19 cellular contexts compared by ENCODE assay signal in the genomic region with DNA sequence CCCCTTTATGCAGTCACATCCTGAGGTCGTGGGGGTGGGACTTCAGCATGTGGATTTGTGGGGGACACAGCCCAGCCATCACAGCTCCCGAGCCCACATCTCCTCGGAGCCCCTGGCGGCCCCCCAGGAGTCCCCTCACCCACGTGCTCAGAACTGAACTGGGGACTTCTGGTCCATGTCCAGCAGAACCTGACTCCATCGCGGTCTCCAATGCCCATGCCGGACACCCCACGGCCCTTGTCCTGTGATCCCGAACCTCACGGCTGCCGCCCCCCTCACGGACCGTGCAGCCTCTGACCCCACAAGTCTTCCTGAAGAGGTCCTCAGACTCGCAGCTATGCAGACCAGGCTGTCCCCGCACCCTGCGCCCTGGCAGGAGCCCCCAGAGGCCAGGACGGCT. TPM values are rescaled to one million over a fixed set of nuclear protein-coding genes. Genes with fewer than 3 reads are reported as not detected.
DNase-seq lines count a peak whose midpoint lies in the region; ATAC-seq, FAIRE-seq and TF ChIP-seq lines count a peak whose summit lies in the region.
"Had no signal": no experiment of that assay in that cellular context is flagged by ENCODE, and none has a peak within 500 bp of the region (broad histone marks: within the 10 kb centered on the region; RNA-seq: fewer than 3 reads in every experiment).

No MANE protein-coding gene starts in this region.

- peak overlapping the region; percentile 80 for H3K18ac ChIP-seq in neuronal stem cell (ENCODE audit: low read length)

- peaks cover 32% of the 10 kb centered on the region for H3K36me3 Mint-ChIP-seq in Calu3 (ENCODE audit: insufficient read depth, unreplicated experiment)
- no peaks in the 10 kb centered on the region for H3K36me3 Mint-ChIP-seq in activated naive CD8-positive, alpha-beta T cell treated with anti-CD3 and anti-CD28 coated beads, Interleukin-2, amount 50 U/mL, for 24 hours (ENCODE audit: low read depth)

- H2BK15ac ChIP-seq in neuronal stem cell (ENCODE audit: low read length), result peak overlapping the region; percentile 67

- peak overlapping the region; percentile 94 for H2BK12ac ChIP-seq in neuronal stem cell (ENCODE audit: low read length)

- H3K23ac ChIP-seq in neuronal stem cell (ENCODE audit: low read depth, low read length, poor library complexity), result no peak overlapping the region

- H3K4me1 Mint-ChIP-seq in Calu3 (ENCODE audit: low read depth, unreplicated experiment), result peaks cover 16% of the 10 kb centered on the region
- peaks cover 34% of the 10 kb centered on the region for H3K4me1 Mint-ChIP-seq in activated naive CD8-positive, alpha-beta T cell treated with anti-CD3 and anti-CD28 coated beads, Interleukin-2, amount 50 U/mL, for 24 hours

- no peak overlapping the region for H3K27ac ChIP-seq in right atrium auricular region
- H3K27ac ChIP-seq in neuronal stem cell (replicated peaks; ENCODE audit: low read length), result no peak overlapping the region
- H3K27ac ChIP-seq: brain microvascular endothelial cell, coronary artery, left lung, neutrophil had no signal

- peaks cover 71% of the 10 kb centered on the region for H3K27me3 Mint-ChIP-seq in Calu3 (ENCODE audit: unreplicated experiment)
- H3K27me3 Mint-ChIP-seq in activated naive CD8-positive, alpha-beta T cell treated with anti-CD3 and anti-CD28 coated beads, Interleukin-2, amount 50 U/mL, for 24 hours, result no peaks in the 10 kb centered on the region

- no CpG with 5 or more reads among the region's 18 CpGs for WGBS in neuronal stem cell (ENCODE audit: extremely low coverage in 2 of 2, insufficient read length in 2 of 2, insufficient replicate concordance in 1 of 2), 2 donors

- no peak for TF ChIP-seq POLR2A in GM12892 (IDR thresholded peaks at IDR 0.05; ENCODE audit: low read depth, low read length)

- H3K9me3 ChIP-seq in right atrium auricular region (no peaks in the 10 kb centered on the region), neuronal stem cell (replicated peaks in 1 of 2; ENCODE audit: control insufficient read depth in 2 of 2, insufficient read depth in 1 of 2, low read depth in 1 of 2, low read length in 2 of 2) (peaks cover 9 to 10% of the 10 kb centered on the region in 2 donors)
- H3K9me3 ChIP-seq: left lung, neutrophil had no signal

- FAIRE-seq in GM12892 (lab: Jason Lieb, UNC), result no peak
- FAIRE-seq: D721Med had no signal

- H2AK5ac ChIP-seq in neuronal stem cell (ENCODE audit: low read depth, low read length), result peak overlapping the region; percentile 52

- no peak overlapping the region for H3K4me3 Mint-ChIP-seq in Calu3 (ENCODE audit: low read depth, unreplicated experiment)
- H3K4me3 Mint-ChIP-seq in activated naive CD8-positive, alpha-beta T cell treated with anti-CD3 and anti-CD28 coated beads, Interleukin-2, amount 50 U/mL, for 24 hours, result peak overlapping the region; percentile 2

- H3K4me3 ChIP-seq in right atrium auricular region (no peak overlapping the region), neuronal stem cell (ENCODE audit: low read length in 2 of 2) (no peak overlapping the region)
- H3K4me3 ChIP-seq: coronary artery, left lung had no signal

- H3K4me1 ChIP-seq in right atrium auricular region (no peaks in the 10 kb centered on the region), neuronal stem cell (ENCODE audit: control insufficient read depth in 2 of 2, insufficient read depth in 1 of 2, low read depth in 1 of 2, low read length in 2 of 2) (no peaks in the 10 kb centered on the region)

- BruUV-seq in Calu3 (replicated peaks; lab: Mats Ljungman, UMichigan), result no TSS peak

- TF ChIP-seq CTCF in right atrium auricular region (IDR thresholded peaks at IDR 0.05) (no peak), Calu3 (IDR thresholded peaks at IDR 0.05; ENCODE audit: unreplicated experiment) (no peak)

- peak; percentile 58 for DNase-seq in Right ventricle myocardium inferior (ENCODE audit: missing footprints)
- no peak for DNase-seq in right atrium auricular region (ENCODE audit: low spot score)
- no peak for DNase-seq in Calu3
- DNase-seq in activated naive CD8-positive, alpha-beta T cell treated with anti-CD3 and anti-CD28 coated beads, Interleukin-2, amount 50 U/mL, for 24 hours, result no peak
- no peak for DNase-seq in neuronal stem cell (ENCODE audit: low spot score)
- no peak for DNase-seq in AG20443 (ENCODE audit: low spot score)
- DNase-seq in GM12892 (ENCODE audit: insufficient read length), result no peak
- DNase-seq: activated CD8-positive, alpha-beta memory T cell treated with anti-CD3 and anti-CD28 coated beads, Interleukin-2, amount 50 U/mL, for 48 hours; brain microvascular endothelial cell; head of caudate nucleus; NCI-H1105 treated with DMSO at 0.1 percent for 48 hours; NCI-H510A; NK-92 treated with Interleukin-12 subunit alpha and Interleukin-12 subunit beta, amount 100 ng/mL, for 24 hours; stimulated activated CD4-positive, alpha-beta T cell treated with anti-CD3 and anti-CD28 coated beads, Interleukin-4, amount 100 ng/mL, for 4 hours had no signal

- peak overlapping the region; percentile 21 for H3K9ac ChIP-seq in neuronal stem cell (ENCODE audit: low read depth, low read length, poor library complexity)

- no peaks in the 10 kb centered on the region for H3K79me1 ChIP-seq in neuronal stem cell (ENCODE audit: low read depth, low read length)

- no peak overlapping the region for H3K4me2 ChIP-seq in neuronal stem cell (ENCODE audit: insufficient read depth, low read length, poor library complexity, severe bottlenecking)

- H3K36me3 ChIP-seq in right atrium auricular region, result no peaks in the 10 kb centered on the region
- no peaks in the 10 kb centered on the region for H3K36me3 ChIP-seq in neuronal stem cell (replicated peaks in 1 of 2; ENCODE audit: control insufficient read depth in 2 of 2, insufficient read depth in 2 of 2, low read length in 2 of 2)
- H3K36me3 ChIP-seq: brain microvascular endothelial cell, left lung, neutrophil had no signal

- H2BK5ac ChIP-seq in neuronal stem cell (ENCODE audit: low read length), result peak overlapping the region; percentile 87

- H3K4ac ChIP-seq in neuronal stem cell (ENCODE audit: low read length), result no peak overlapping the region

- no peak overlapping the region for H4K91ac ChIP-seq in neuronal stem cell (ENCODE audit: low read depth, low read length, poor library complexity)

- peaks cover 3% of the 10 kb centered on the region for H3K9me3 Mint-ChIP-seq in Calu3 (ENCODE audit: low read depth, unreplicated experiment)
- no peaks in the 10 kb centered on the region for H3K9me3 Mint-ChIP-seq in activated naive CD8-positive, alpha-beta T cell treated with anti-CD3 and anti-CD28 coated beads, Interleukin-2, amount 50 U/mL, for 24 hours

- ATAC-seq in Right ventricle myocardium inferior (no peak), HG03095 (IDR thresholded peaks at IDR 0.05; ENCODE audit: unreplicated experiment) (no peak)
- ATAC-seq in activated naive CD8-positive, alpha-beta T cell treated with anti-CD3 and anti-CD28 coated beads, Interleukin-2, amount 50 U/mL, for 24 hours, result no peak

- intact Hi-C loops in Right ventricle myocardium inferior (cut with DNase I) (no loop called here), Calu3 (cut with micrococcal nuclease; ENCODE audit: unreplicated experiment) (no loop called here)

- H2AFZ ChIP-seq in neuronal stem cell (ENCODE audit: low read length), result no peak overlapping the region

- CTCF ChIA-PET in Calu3 (lab: Charles Lee), result no interaction called here

- peak overlapping the region; percentile 82 for H3K14ac ChIP-seq in neuronal stem cell (ENCODE audit: low read length)

- no peak overlapping the region for H2BK120ac ChIP-seq in neuronal stem cell (ENCODE audit: low read depth, low read length)

- H3K27me3 ChIP-seq in right atrium auricular region (no peaks in the 10 kb centered on the region), neuronal stem cell (ENCODE audit: control insufficient read depth in 3 of 3, insufficient read depth in 3 of 3, low read depth in 1 of 3, low read length in 3 of 3) (peaks cover 0 to 27% (median 1%) of the 10 kb centered on the region in 3 experiments)

- H4K8ac ChIP-seq in neuronal stem cell (ENCODE audit: low read depth, low read length), result no peak overlapping the region

- peak overlapping the region; percentile 82 for H3K27ac Mint-ChIP-seq in Calu3 (ENCODE audit: unreplicated experiment)
- peak overlapping the region; percentile 75 for H3K27ac Mint-ChIP-seq in activated naive CD8-positive, alpha-beta T cell treated with anti-CD3 and anti-CD28 coated beads, Interleukin-2, amount 50 U/mL, for 24 hours

RNA-seq across cellular contexts. Expression of a gene that starts 13.5 kb away (rescaled TPM):
- total RNA-seq in Right ventricle myocardium inferior (51.9 TPM), right atrium auricular region (10 to 100 TPM; 19.3 to 20.4 TPM), Calu3 (2022) (118 and 119 TPM in 2 replicates)
- 61.7 TPM for polyA plus RNA-seq in neuronal stem cell (2013, experiment 1 of 2)
- polyA plus RNA-seq in neuronal stem cell (2013, experiment 2 of 2), result 70.1 TPM
- 3.1 TPM for polyA plus RNA-seq in GM12892 (2012; ENCODE audit: missing spikeins)
